8 cellular contexts compared by ENCODE assay signal in the genomic region with DNA sequence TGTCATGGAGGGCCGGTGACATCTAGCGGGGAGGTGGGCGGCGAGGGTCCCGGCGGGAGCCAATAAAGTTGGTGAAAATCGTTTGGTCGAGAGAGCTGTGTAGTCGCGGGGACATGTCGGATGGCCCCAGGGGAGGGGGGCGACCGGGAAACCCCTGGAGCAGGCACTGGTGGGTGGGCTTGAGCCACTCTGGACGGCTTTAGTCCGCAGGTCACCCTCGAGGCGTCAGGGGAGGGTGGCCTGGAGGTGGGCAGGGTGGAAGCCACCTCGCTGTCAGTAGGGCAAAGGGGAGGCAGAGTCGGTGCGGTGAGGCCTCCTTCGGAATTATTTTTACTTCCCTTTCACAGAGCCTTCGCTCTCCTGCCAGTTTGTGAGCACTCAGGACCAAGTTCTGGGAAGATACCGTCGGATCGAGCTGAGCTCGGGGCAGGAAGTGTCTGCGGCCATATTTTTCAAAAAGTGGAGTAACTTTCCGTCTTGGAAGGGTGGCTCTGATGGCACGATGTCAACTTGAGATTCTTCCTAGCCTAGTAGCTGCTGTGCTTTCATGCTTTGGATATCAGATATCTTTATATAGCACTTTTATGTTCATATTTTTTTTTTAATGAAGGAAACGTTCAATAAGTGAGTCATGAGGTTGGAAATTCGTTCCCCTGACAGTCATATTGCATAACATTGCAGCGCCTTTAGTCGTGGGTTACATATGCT. TPM values are rescaled to one million over a fixed set of nuclear protein-coding genes. Genes with fewer than 3 reads are reported as not detected.
DNase-seq lines count a peak whose midpoint lies in the region; ATAC-seq and TF ChIP-seq lines count a peak whose summit lies in the region.

No MANE protein-coding gene starts in this region.

- H3K9ac ChIP-seq in neural progenitor cell, result no peak overlapping the region

- ATAC-seq in HG03095 (IDR thresholded peaks at IDR 0.05; ENCODE audit: unreplicated experiment), result no peak

- H3K27ac ChIP-seq in DOHH2 (ENCODE audit: low read depth, low read length) (0 out of 2 replicates have a peak overlapping the region, but pooled peaks have one; percentile 60), neural progenitor cell (no peak overlapping the region)

- H3K27me3 ChIP-seq in DOHH2 (ENCODE audit: control insufficient read depth, low read length) (no peaks in the 10 kb centered on the region), neural progenitor cell (peaks cover 9% of the 10 kb centered on the region)

- H3F3A ChIP-seq in DOHH2 (ENCODE audit: control insufficient read depth, insufficient read depth) (peaks cover 33% of the 10 kb centered on the region), neural progenitor cell (ENCODE audit: low read depth) (peaks cover 41% of the 10 kb centered on the region)

- peak overlapping the region; percentile 99 for H3K4me3 Mint-ChIP-seq in neural progenitor cell

- H3K36me3 Mint-ChIP-seq in neural progenitor cell, result no peaks in the 10 kb centered on the region

- H3K79me2 ChIP-seq in DOHH2 (ENCODE audit: control insufficient read depth, low read length) (peaks cover 25% of the 10 kb centered on the region), neural progenitor cell (ENCODE audit: low read depth) (peaks cover 8% of the 10 kb centered on the region)

- H3K9me3 ChIP-seq in DOHH2 (ENCODE audit: control insufficient read depth, insufficient read depth, low read length), result no peaks in the 10 kb centered on the region
- no peaks in the 10 kb centered on the region for H3K9me3 ChIP-seq in neural progenitor cell (ENCODE audit: low read depth)

- TF ChIP-seq CTCF in DOHH2 (IDR thresholded peaks at IDR 0.05; ENCODE audit: low read depth, low read length, poor library complexity, severe bottlenecking), result peak; percentile 25
- no peak for TF ChIP-seq CTCF in neural progenitor cell (IDR thresholded peaks at IDR 0.05)

- H3K4me1 ChIP-seq in DOHH2 (ENCODE audit: control insufficient read depth, low read length) (peaks cover 46% of the 10 kb centered on the region), neural progenitor cell (peaks cover 18% of the 10 kb centered on the region)

- peak; percentile 8 for DNase-seq in NCI-H460 (ENCODE audit: extremely low read depth, low read depth)
- DNase-seq in activated gamma-delta T cell treated with Interleukin-2 at 50 U/mL for 16 hours, result peak; percentile 20
- peak; percentile 52 for DNase-seq in foreskin melanocyte
- DNase-seq in neural progenitor cell (ENCODE audit: low spot score), result peak; percentile 51
- no peak for DNase-seq in NCI-H526 treated with DMSO at 0.1 percent for 48 hours (lab: John Stamatoyannopoulos, UW)
- DNase-seq in COLO829 (ENCODE audit: low spot score), result no peak

- peak overlapping the region; percentile 66 for H2AFZ ChIP-seq in neural progenitor cell (replicated peaks)

- H3K4me2 ChIP-seq in DOHH2 (ENCODE audit: low read length) (peak overlapping the region; percentile 73), neural progenitor cell (peak overlapping the region; percentile 88)

- H3K27ac Mint-ChIP-seq in neural progenitor cell, result no peak overlapping the region

- peaks cover 27% of the 10 kb centered on the region for H3K27me3 Mint-ChIP-seq in neural progenitor cell (ENCODE audit: insufficient read depth, low read depth)

- H4K20me1 ChIP-seq in DOHH2 (ENCODE audit: control insufficient read depth, insufficient read depth, low read depth, low read length), result no peaks in the 10 kb centered on the region
- H4K20me1 ChIP-seq in neural progenitor cell (ENCODE audit: low read depth), result peaks cover 8% of the 10 kb centered on the region

- H3K4me3 ChIP-seq in DOHH2 (ENCODE audit: low read length) (peak overlapping the region; percentile 84), neural progenitor cell (peak overlapping the region; percentile 88)

- H3K36me3 ChIP-seq in DOHH2 (ENCODE audit: control insufficient read depth, low read length), result peaks cover 7% of the 10 kb centered on the region
- no peaks in the 10 kb centered on the region for H3K36me3 ChIP-seq in neural progenitor cell

- H3K9me3 Mint-ChIP-seq in neural progenitor cell, result peaks cover 7% of the 10 kb centered on the region

- peaks cover 44% of the 10 kb centered on the region for H3K4me1 Mint-ChIP-seq in neural progenitor cell

- H3K9me2 ChIP-seq in DOHH2 (replicated peaks; ENCODE audit: control insufficient read depth, low read length), result no peaks in the 10 kb centered on the region

RNA-seq across cellular contexts. Expression of a gene that starts 28.2 kb away (rescaled TPM):
- 22.4 and 25.3 TPM in 2 replicates for total RNA-seq in NCI-H460 (2014; rRNA removed; shearing (Covaris generic))
- polyA plus RNA-seq in NCI-H460 (2014; cell fraction: nucleus; rRNA removed), result 12.8 and 14.3 TPM in 2 replicates
- 41.6 and 53.5 TPM in 2 replicates for total RNA-seq in neural progenitor cell (ENCODE audit: low replicate concordance)

RNA-seq across cellular contexts. Expression of a gene that starts 28.4 kb away (rescaled TPM):
- 2.0 and 2.4 TPM in 2 replicates for total RNA-seq in NCI-H460 (2014; rRNA removed; shearing (Covaris generic))
- 0.92 and 1.8 TPM in 2 replicates for polyA plus RNA-seq in NCI-H460 (2014; cell fraction: nucleus; rRNA removed)
- total RNA-seq in neural progenitor cell (ENCODE audit: low replicate concordance), result 5.4 and 7.0 TPM in 2 replicates

RNA-seq across cellular contexts. Expression of a gene that starts 38.9 kb away (rescaled TPM):
- not detected in 2 replicates for total RNA-seq in NCI-H460 (2014; rRNA removed; shearing (Covaris generic))
- polyA plus RNA-seq in NCI-H460 (2014; cell fraction: nucleus; rRNA removed), result not detected in 2 replicates
- total RNA-seq in neural progenitor cell (ENCODE audit: low replicate concordance), result not detected in 2 replicates

Comparison
In these comparisons a context has a peak if more than half of its experiments do, and no peak if none do; other contexts are left out.
1. DNase-seq: peak in NCI-H460 (single experiment), activated gamma-delta T cell treated with Interleukin-2 at 50 U/mL for 16 hours (single experiment), foreskin melanocyte (single experiment) and neural progenitor cell (single experiment); none in NCI-H526 treated with DMSO at 0.1 percent for 48 hours (single experiment) and COLO829 (single experiment).